9 cellular contexts compared by ENCODE assay signal in genomic region chr4:2469192-2469984, GRCh38. TPM values are rescaled to one million over a fixed set of nuclear protein-coding genes. Genes with fewer than 3 reads are reported as not detected.
DNase-seq lines count a peak whose midpoint lies in the region; ATAC-seq and TF ChIP-seq lines count a peak whose summit lies in the region.
"Had no signal": no experiment of that assay in that cellular context is flagged by ENCODE, and none has a peak within 500 bp of the region (broad histone marks: within the 10 kb centered on the region; RNA-seq: fewer than 3 reads in every experiment).

No MANE protein-coding gene starts in this region.

- peak overlapping the region; percentile 95 for H3K9ac ChIP-seq in DND-41 (ENCODE audit: low read depth, low read length)

- H3K36me3 ChIP-seq in DND-41 (ENCODE audit: insufficient read depth, low read length), result peaks cover 36% of the 10 kb centered on the region

- peak overlapping the region; percentile 89 to 96 for H3K4me3 ChIP-seq in DND-41 (ENCODE audit: low read depth in 1 of 2, low read length in 2 of 2)

- peaks cover 70% of the 10 kb centered on the region for H3K79me2 ChIP-seq in DND-41 (ENCODE audit: insufficient read depth, low read length)

- peaks cover 50% of the 10 kb centered on the region for H3K36me3 Mint-ChIP-seq in MCF 10A (ENCODE audit: insufficient read depth, unreplicated experiment)

- H3K27me3 ChIP-seq in DND-41 (ENCODE audit: insufficient read depth, low read length, poor library complexity), result no peaks in the 10 kb centered on the region

- H3K27me3 Mint-ChIP-seq in MCF 10A (ENCODE audit: insufficient read depth, unreplicated experiment), result no peaks in the 10 kb centered on the region

- H3K4me1 ChIP-seq in DND-41 (ENCODE audit: insufficient read depth, low read length), result peaks cover 44% of the 10 kb centered on the region

- CTCF ChIA-PET in MCF 10A (lab: Yijun Ruan, JAX), result interaction anchor here (0.5 to 2.5 kb wide), 8 partner anchors 24 to 595 kb away, joined by 3 to 13 read pairs (median 3); no protein-coding TSS in a partner anchor

- H2AFZ ChIP-seq in DND-41 (ENCODE audit: low read depth, low read length), result peak overlapping the region; percentile 76

- peak overlapping the region; percentile 83 for H3K4me2 ChIP-seq in DND-41 (ENCODE audit: insufficient read depth, low read length)

- POLR2A ChIA-PET in MCF 10A (lab: Yijun Ruan, JAX), result interaction anchor here (0.7 to 3.8 kb wide), 30 partner anchors 8 to 749 kb away, joined by 3 to 37 read pairs (median 5); partner anchors contain the start of genes CFAP99, FAM193A, HAUS3 and MXD4

- no TSS peak for BruUV-seq in MCF 10A (replicated peaks; lab: Mats Ljungman, UMichigan)

- no peaks in the 10 kb centered on the region for H3K9me3 ChIP-seq in DND-41 (ENCODE audit: insufficient read depth, low read length, severe bottlenecking)

- TF ChIP-seq CTCF in DND-41 (IDR thresholded peaks at IDR 0.05; ENCODE audit: borderline replicate concordance, extremely low read depth, low read length, poor library complexity, severe bottlenecking), result peak; percentile 12
- TF ChIP-seq CTCF in MCF 10A (IDR thresholded peaks at IDR 0.05; ENCODE audit: unreplicated experiment), result no peak

- ATAC-seq in DND-41 (ENCODE audit: insufficient read depth, low read depth), result peak; percentile 72
- ATAC-seq in GM19468 (IDR thresholded peaks at IDR 0.05; ENCODE audit: extremely low read depth, unreplicated experiment), result peak; percentile 13
- peak; percentile 66 for ATAC-seq in left colon

- peaks cover 49% of the 10 kb centered on the region for H4K20me1 ChIP-seq in DND-41 (ENCODE audit: insufficient read depth, low read length)

- H3K9me3 Mint-ChIP-seq in MCF 10A (ENCODE audit: unreplicated experiment), result no peaks in the 10 kb centered on the region

- peak overlapping the region; percentile 96 for H3K27ac ChIP-seq in DND-41 (ENCODE audit: low read length)

- peak overlapping the region; percentile 93 for H3K4me3 Mint-ChIP-seq in MCF 10A (ENCODE audit: unreplicated experiment)

- intact Hi-C loops in MCF 10A (cut with micrococcal nuclease), result loop anchor here (2.0 kb wide), 1 partner anchor 57 kb away; no protein-coding TSS in a partner anchor
- intact Hi-C loops in left colon (cut with DNase I, micrococcal nuclease), result loop anchor here in 1 of 2 donors (10.0 kb wide), 1 partner anchor 205 kb away; the partner anchor contains the start of gene MXD4

- H3K4me1 Mint-ChIP-seq in MCF 10A (ENCODE audit: insufficient read depth, unreplicated experiment), result peaks cover 14% of the 10 kb centered on the region

- peak overlapping the region; percentile 94 for H3K27ac Mint-ChIP-seq in MCF 10A (ENCODE audit: low read depth, unreplicated experiment)

- DNase-seq in DND-41, result peak; percentile 78
- DNase-seq in HK-2 (ENCODE audit: unreplicated experiment), result peak; percentile 70
- peak; percentile 66 for DNase-seq in UCSD-AML1 (lab: John Stamatoyannopoulos, UW; ENCODE audit: unreplicated experiment)
- DNase-seq in MCF 10A (ENCODE audit: unreplicated experiment), result peak; percentile 47
- DNase-seq in left colon, result peak; percentile 62 to 77
- DNase-seq in stimulated activated CD4-positive, alpha-beta T cell treated with anti-CD3 and anti-CD28 coated beads, Interleukin-4, amount 100 ng/mL, for 24 hours, result peak; percentile 75
- no peak for DNase-seq in NCI-H2196 treated with DMSO at 0.1 percent for 48 hours (lab: John Stamatoyannopoulos, UW; ENCODE audit: unreplicated experiment)

RNA-seq across cellular contexts. Expression of gene RNF4, which starts 0.5 kb away (rescaled TPM):
- total RNA-seq in MCF 10A (2022) (81.4 and 89.7 TPM in 2 replicates), left colon (10 to 100 TPM; 45.6 to 47.4 TPM)

RNA-seq across cellular contexts. Expression of gene CFAP99, which starts 50.6 kb away (rescaled TPM):
- total RNA-seq in MCF 10A (2022) (0.16 TPM in 1 of 2 replicates, not detected in the other), left colon (under 1 TPM; 0.46 to 0.73 TPM)
- total RNA-seq: pulmonary artery endothelial cell had no signal

RNA-seq across cellular contexts. Expression of gene ZFYVE28, which starts 50.9 kb away (rescaled TPM):
- total RNA-seq in MCF 10A (2022), result 1.6 and 2.5 TPM in 2 replicates
- 10 to 100 TPM; 31.9 to 48.7 TPM for total RNA-seq in left colon

Comparison
In these comparisons a context has a peak if more than half of its experiments do, and no peak if none do; other contexts are left out.
1. ATAC-seq: peak in every context shown above with its lines; median percentile 72 in DND-41; 66 in left colon; 13 in GM19468.